6 cellular contexts compared by ENCODE assay signal in genomic region chr17:18315498-18316360, GRCh38. TPM values are rescaled to one million over a fixed set of nuclear protein-coding genes. Genes with fewer than 3 reads are reported as not detected.
DNase-seq lines count a peak whose midpoint lies in the region; TF ChIP-seq lines count a peak whose summit lies in the region.

No MANE protein-coding gene starts in this region.

- no peak for TF ChIP-seq CTCF in GM10248 (IDR thresholded peaks at IDR 0.05; ENCODE audit: control extremely low read depth, extremely low read depth, low read depth, missing control alignments)

- peak overlapping the region; percentile 81 for H3K9ac ChIP-seq in endocrine pancreas (ENCODE audit: control insufficient read depth, insufficient read depth, low read length)
- H3K9ac ChIP-seq in skeletal muscle tissue (ENCODE audit: low read depth in 1 of 3, low read length in 3 of 3), result peak overlapping the region; percentile 94 to 98 (median 95)

- CTCF ChIA-PET in GM10248 (lab: Yijun Ruan, JAX), result no interaction called here

- H3K27me3 ChIP-seq in endocrine pancreas (ENCODE audit: control insufficient read depth, insufficient read depth, low read length) (no peaks in the 10 kb centered on the region), skeletal muscle tissue (ENCODE audit: control insufficient read depth in 3 of 3, insufficient read depth in 3 of 3, low read length in 3 of 3) (no peaks in the 10 kb centered on the region)

- H3K36me3 ChIP-seq in endocrine pancreas (ENCODE audit: control insufficient read depth, insufficient read depth, low read length) (no peaks in the 10 kb centered on the region), skeletal muscle tissue (ENCODE audit: control insufficient read depth in 3 of 3, insufficient read depth in 3 of 3, low read length in 3 of 3) (peaks cover 31 to 39% (median 32%) of the 10 kb centered on the region in 3 donors)

- H3K27ac ChIP-seq in skeletal muscle tissue (ENCODE audit: low read depth, low read length), result peak overlapping the region; percentile 89

- H3K9me3 ChIP-seq in endocrine pancreas (ENCODE audit: control insufficient read depth, low read length), result no peaks in the 10 kb centered on the region
- H3K9me3 ChIP-seq in skeletal muscle tissue (ENCODE audit: control insufficient read depth in 3 of 3, low read length in 3 of 3), result no peaks in the 10 kb centered on the region

- DNase-seq in CMK (ENCODE audit: low read depth), result peak; percentile 30
- DNase-seq in NOMO-1 (lab: John Stamatoyannopoulos, UW; ENCODE audit: unreplicated experiment in 2 of 2), result peak; percentile 66 to 81
- DNase-seq in GM10248 (ENCODE audit: extremely low spot score), result no peak
- DNase-seq in NCI-H226, result no peak

- H3K4me3 ChIP-seq in endocrine pancreas (ENCODE audit: control insufficient read depth, insufficient read depth, low read length) (peak overlapping the region; percentile 73), skeletal muscle tissue (ENCODE audit: low read length in 3 of 3) (peak overlapping the region; percentile 97)

- POLR2A ChIA-PET in GM10248 (lab: Yijun Ruan, JAX), result no interaction called here

- H3K4me1 ChIP-seq in endocrine pancreas (ENCODE audit: control insufficient read depth, insufficient read depth, low read length), result peaks cover 8% of the 10 kb centered on the region
- H3K4me1 ChIP-seq in skeletal muscle tissue (ENCODE audit: control insufficient read depth in 3 of 3, insufficient read depth in 3 of 3, low read length in 3 of 3), result peaks cover 69 to 78% (median 73%) of the 10 kb centered on the region in 3 donors

RNA-seq across cellular contexts. Expression of gene SMCR8, which starts 0.6 kb away (rescaled TPM):
- total RNA-seq in skeletal muscle tissue, result 8.9 TPM

RNA-seq across cellular contexts. Expression of gene TOP3A, which starts 0.9 kb away (rescaled TPM):
- 21.9 TPM for total RNA-seq in skeletal muscle tissue

RNA-seq across cellular contexts. Expression of gene SHMT1, which starts 47.6 kb away (rescaled TPM):
- 13.0 TPM for total RNA-seq in skeletal muscle tissue

RNA-seq across cellular contexts. Expression of gene MIEF2, which starts 55.3 kb away (rescaled TPM):
- 23.0 TPM for total RNA-seq in skeletal muscle tissue

RNA-seq across cellular contexts. Expression of gene FLII, which starts 57.2 kb away (rescaled TPM):
- total RNA-seq in skeletal muscle tissue, result 193 TPM

Comparison
In these comparisons a context has a peak if more than half of its experiments do, and no peak if none do; other contexts are left out.
1. DNase-seq: peak in CMK (single experiment) and NOMO-1 (2 of 2); none in GM10248 (single experiment) and NCI-H226 (single experiment).